Comparison of ENCODE assay signal across 41 cellular contexts in the genomic region with DNA sequence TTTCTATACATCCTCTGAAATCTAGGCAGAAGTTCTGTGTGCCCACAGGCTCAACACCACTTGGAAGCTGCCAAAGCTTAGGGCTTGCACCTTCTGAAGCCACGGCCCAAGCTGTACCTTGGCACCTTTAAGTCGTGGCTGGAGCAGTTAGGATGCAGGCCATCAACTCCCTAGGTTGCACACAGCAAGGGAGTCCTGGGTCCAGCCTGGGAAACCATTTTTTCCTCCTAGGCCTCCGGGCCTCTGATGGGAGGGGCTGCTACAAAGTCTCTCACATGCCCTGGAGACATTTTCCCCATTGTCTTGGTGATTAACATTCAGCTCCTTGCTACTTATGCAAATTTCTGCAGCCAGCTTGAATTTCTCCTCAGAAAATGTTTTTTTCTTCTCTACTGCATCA. TPM values are rescaled to one million over a fixed set of nuclear protein-coding genes. Genes with fewer than 3 reads are reported as not detected.
"Had no signal": no experiment of that assay in that cellular context is flagged by ENCODE, and none has a peak within 500 bp of the region (broad histone marks: within the 10 kb centered on the region; RNA-seq: fewer than 3 reads in every experiment).

No MANE protein-coding gene starts in this region.

- FAIRE-seq: astrocyte had no signal

- DNase-seq: activated effector memory CD4-positive, alpha-beta T cell treated with anti-CD3 and anti-CD28 coated beads, Interleukin-2, amount 50 U/mL, for 16 hours; activated effector memory CD4-positive, alpha-beta T cell treated with Interleukin-2 at 50 U/mL for 16 hours; activated gamma-delta T cell; activated gamma-delta T cell treated with Interleukin-2 at 50 U/mL for 16 hours; activated naive CD4-positive, alpha-beta T cell; activated naive CD4-positive, alpha-beta T cell treated with anti-CD3 and anti-CD28 coated beads for 36 hours; activated naive CD4-positive, alpha-beta T cell treated with anti-CD3 and anti-CD28 coated beads, Interleukin-2, amount 50 U/mL, for 16 hours; activated naive CD4-positive, alpha-beta T cell treated with Interleukin-2 at 50 U/mL for 16 hours; activated naive CD8-positive, alpha-beta T cell treated with anti-CD3 and anti-CD28 coated beads for 36 hours; activated naive CD8-positive, alpha-beta T cell treated with anti-CD3 and anti-CD28 coated beads, Interleukin-2, amount 10 ng/mL, durations not matched to agents 7 days and 5 days; activated naive CD8-positive, alpha-beta T cell treated with anti-CD3 and anti-CD28 coated beads, Interleukin-2, amount 50 U/mL, for 24 hours; activated T-cell treated with anti-CD3 and anti-CD28 coated beads, Interleukin-2, amount 50 U/mL, for 1 hour; activated T-cell treated with anti-CD3 and anti-CD28 coated beads, Interleukin-2, amount 50 U/mL, for 24 hours; activated T-cell treated with anti-CD3 and anti-CD28 coated beads, Interleukin-2, amount 50 U/mL, for 4 hours; activated T-cell treated with anti-CD3 and anti-CD28 coated beads, Interleukin-2, amount 50 U/mL, for 48 hours; activated T-cell treated with anti-CD3 and anti-CD28 coated beads, Interleukin-2, amount 50 U/mL, for 72 hours; adrenal gland; amniotic stem cell; amygdala; anterior cingulate cortex; aorta; body of pancreas; brain microvascular endothelial cell; caudate nucleus; central memory CD4-positive, alpha-beta T cell; cerebellar nuclear complex had no signal

- H3K9me3 Mint-ChIP-seq: activated T-cell treated with anti-CD3 and anti-CD28 coated beads, Interleukin-2, amount 50 U/mL, for 4 hours; activated T-helper 17 cell treated with anti-CD3 and anti-CD28 coated beads, Interleukin-2, amount 50 U/mL, for 72 hours; central memory CD8-positive, alpha-beta T cell had no signal

- H3K36me3 ChIP-seq: adrenal gland, ascending aorta, brain microvascular endothelial cell, breast epithelium, cardiac muscle cell had no signal

- H3K27ac ChIP-seq: adrenal gland, ascending aorta, body of pancreas, brain microvascular endothelial cell, breast epithelium, cardiac muscle cell had no signal

- H3K4me1 ChIP-seq: adrenal gland, ascending aorta, body of pancreas, breast epithelium had no signal

- H3K36me3 Mint-ChIP-seq: activated naive CD8-positive, alpha-beta T cell treated with anti-CD3 and anti-CD28 coated beads for 36 hours; brain had no signal

- H3K9me3 ChIP-seq: adrenal gland, ascending aorta, body of pancreas, breast epithelium had no signal

- H3K4me1 Mint-ChIP-seq: activated naive CD4-positive, alpha-beta T cell treated with anti-CD3 and anti-CD28 coated beads, Interleukin-2, amount 50 U/mL, for 24 hours; activated naive CD8-positive, alpha-beta T cell treated with anti-CD3 and anti-CD28 coated beads for 36 hours; activated naive CD8-positive, alpha-beta T cell treated with anti-CD3 and anti-CD28 coated beads, Interleukin-2, amount 10 ng/mL, durations not matched to agents 7 days and 5 days; activated T-helper 17 cell treated with anti-CD3 and anti-CD28 coated beads, Interleukin-2, amount 50 U/mL, for 72 hours; brain; central memory CD8-positive, alpha-beta T cell had no signal

- H3K27me3 Mint-ChIP-seq: brain had no signal

- H3K27ac Mint-ChIP-seq: activated naive CD4-positive, alpha-beta T cell treated with anti-CD3 and anti-CD28 coated beads for 36 hours; activated naive CD4-positive, alpha-beta T cell treated with anti-CD3 and anti-CD28 coated beads, Interleukin-2, amount 50 U/mL, for 24 hours; activated naive CD4-positive, alpha-beta T cell treated with anti-CD3 and anti-CD28 coated beads, Interleukin-2, amount 50 U/mL, for 72 hours; activated naive CD8-positive, alpha-beta T cell; activated naive CD8-positive, alpha-beta T cell treated with anti-CD3 and anti-CD28 coated beads for 36 hours; activated naive CD8-positive, alpha-beta T cell treated with anti-CD3 and anti-CD28 coated beads, Interleukin-2, amount 10 ng/mL, durations not matched to agents 7 days and 5 days; activated naive CD8-positive, alpha-beta T cell treated with anti-CD3 and anti-CD28 coated beads, Interleukin-2, amount 50 U/mL, for 24 hours; activated T-cell treated with anti-CD3 and anti-CD28 coated beads, Interleukin-2, amount 50 U/mL, for 24 hours; activated T-cell treated with anti-CD3 and anti-CD28 coated beads, Interleukin-2, amount 50 U/mL, for 72 hours; activated T-helper 1 cell treated with anti-CD3 and anti-CD28 coated beads, Interleukin-12 subunit alpha, Interleukin-12 subunit beta, Interleukin-2, Interleukin-4 antibody, amounts not matched to agents 30 ng/mL and 10 ng/mL and 1 ng/mL, durations not matched to agents 14 hours and 24 hours and 36 hours; activated T-helper 17 cell treated with anti-CD3 and anti-CD28 coated beads, Interleukin-2, amount 50 U/mL, for 72 hours; activated T-helper 2 cell treated with anti-CD3 and anti-CD28 coated beads, Interferon-gamma antibody, Interleukin-2, Interleukin-4, amounts not matched to agents 10 μg/mL and 5 μg/mL and 100 μg/mL, durations not matched to agents 14 hours and 24 hours and 36 hours; brain had no signal

- H3K4me3 ChIP-seq: adrenal gland, ascending aorta, body of pancreas, breast epithelium, cardiac muscle cell had no signal

- ATAC-seq: activated naive CD4-positive, alpha-beta T cell treated with anti-CD3 and anti-CD28 coated beads, Interleukin-2, amount 50 U/mL, for 72 hours; activated naive CD8-positive, alpha-beta T cell treated with anti-CD3 and anti-CD28 coated beads, Interleukin-2, amount 50 U/mL, for 24 hours; activated T-cell treated with anti-CD3 and anti-CD28 coated beads, Interleukin-2, amount 50 U/mL, for 4 hours; activated T-cell treated with anti-CD3 and anti-CD28 coated beads, Interleukin-2, amount 50 U/mL, for 72 hours; activated T-helper 17 cell treated with anti-CD3 and anti-CD28 coated beads, Interleukin-2, amount 50 U/mL, for 72 hours; body of pancreas had no signal

- H3K4me3 Mint-ChIP-seq: activated naive CD4-positive, alpha-beta T cell treated with anti-CD3 and anti-CD28 coated beads for 36 hours; activated naive CD4-positive, alpha-beta T cell treated with anti-CD3 and anti-CD28 coated beads, Interleukin-2, amount 50 U/mL, for 24 hours; activated naive CD8-positive, alpha-beta T cell; activated naive CD8-positive, alpha-beta T cell treated with anti-CD3 and anti-CD28 coated beads for 36 hours; activated naive CD8-positive, alpha-beta T cell treated with anti-CD3 and anti-CD28 coated beads, Interleukin-2, amount 10 ng/mL, durations not matched to agents 7 days and 5 days; activated naive CD8-positive, alpha-beta T cell treated with anti-CD3 and anti-CD28 coated beads, Interleukin-2, amount 50 U/mL, for 24 hours; activated T-cell treated with anti-CD3 and anti-CD28 coated beads, Interleukin-2, amount 50 U/mL, for 24 hours; activated T-cell treated with anti-CD3 and anti-CD28 coated beads, Interleukin-2, amount 50 U/mL, for 4 hours; activated T-cell treated with anti-CD3 and anti-CD28 coated beads, Interleukin-2, amount 50 U/mL, for 72 hours; activated T-helper 1 cell treated with anti-CD3 and anti-CD28 coated beads, Interleukin-12 subunit alpha, Interleukin-12 subunit beta, Interleukin-2, Interleukin-4 antibody, amounts not matched to agents 30 ng/mL and 10 ng/mL and 1 ng/mL, durations not matched to agents 14 hours and 24 hours and 36 hours; activated T-helper 17 cell treated with anti-CD3 and anti-CD28 coated beads, Interleukin-2, amount 50 U/mL, for 72 hours; brain; central memory CD8-positive, alpha-beta T cell had no signal

- H3K27me3 ChIP-seq: adrenal gland, body of pancreas, brain microvascular endothelial cell, breast epithelium, cardiac muscle cell had no signal

RNA-seq across cellular contexts. Expression of a gene that starts 15.8 kb away (rescaled TPM):
- total RNA-seq: activated naive CD4-positive, alpha-beta T cell treated with anti-CD3 and anti-CD28 coated beads for 36 hours; activated naive CD4-positive, alpha-beta T cell treated with anti-CD3 and anti-CD28 coated beads, Interleukin-2, amount 50 U/mL, for 72 hours; activated T-cell treated with anti-CD3 and anti-CD28 coated beads, Interleukin-2, amount 50 U/mL, for 4 hours; activated T-cell treated with anti-CD3 and anti-CD28 coated beads, Interleukin-2, amount 50 U/mL, for 72 hours; activated T-helper 1 cell treated with anti-CD3 and anti-CD28 coated beads, Interleukin-12 subunit alpha, Interleukin-12 subunit beta, Interleukin-2, Interleukin-4 antibody, amounts not matched to agents 30 ng/mL and 10 ng/mL and 1 ng/mL, durations not matched to agents 14 hours and 24 hours and 36 hours; activated T-helper 17 cell treated with anti-CD3 and anti-CD28 coated beads, Interleukin-2, amount 50 U/mL, for 72 hours; activated T-helper 2 cell treated with anti-CD3 and anti-CD28 coated beads, Interferon-gamma antibody, Interleukin-2, Interleukin-4, amounts not matched to agents 10 μg/mL and 5 μg/mL and 100 μg/mL, durations not matched to agents 14 hours and 24 hours and 36 hours; ascending aorta; astrocyte; bronchial epithelial cell; cardiac muscle cell; cerebellum; chondrocyte had no signal
- polyA plus RNA-seq: cardiac muscle cell had no signal
